In the genomic region with DNA sequence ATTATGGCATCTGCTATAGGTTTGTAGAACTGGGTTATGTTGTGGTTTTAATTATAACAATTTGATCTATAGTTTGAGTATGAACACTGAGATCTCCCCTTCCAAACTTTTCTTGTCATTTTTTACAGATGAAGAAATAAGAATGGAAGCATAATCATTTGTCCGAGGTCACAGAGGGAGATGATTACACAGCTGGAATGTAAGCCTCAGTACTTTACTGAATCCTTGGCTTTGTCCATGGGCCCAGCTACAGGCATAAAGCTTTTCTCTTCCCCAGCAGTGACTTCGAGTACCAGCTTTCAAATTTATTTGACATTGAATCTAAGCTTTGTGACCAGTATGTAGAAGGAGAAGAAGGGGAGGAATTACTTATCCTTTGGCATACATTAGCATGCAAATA, we compare ENCODE assay signal across 20 cellular contexts.
A peak's percentile ranks its signal among the peaks of the same experiment; 100 is the strongest.
DNase-seq lines count a peak whose midpoint lies in the region; ATAC-seq, FAIRE-seq and TF ChIP-seq lines count a peak whose summit lies in the region.
"Had no signal": no experiment of that assay in that cellular context is flagged by ENCODE, and none has a peak within 500 bp of the region (broad histone marks: within the 10 kb centered on the region; RNA-seq: fewer than 3 reads in every experiment).

No MANE protein-coding gene starts in this region.

- intact Hi-C loops in CD14-positive monocyte (cut with micrococcal nuclease) = no loop called here

- in situ Hi-C loops in HAP-1 (cut with MboI; ENCODE audit: low sequenced_read_pairs) = no loop called here

- H3K4me2 ChIP-seq in keratinocyte (ENCODE audit: control insufficient read depth, extremely low read depth, insufficient read depth, low read depth, low read length) = peak overlapping the region; percentile 29

- no peaks in the 10 kb centered on the region for H3K9me3 Mint-ChIP-seq in CD14-positive monocyte
- H3K9me3 Mint-ChIP-seq: activated B cell treated with CpG ODN at 0.5 μM for 24 hours; activated CD4-positive, alpha-beta memory T cell treated with anti-CD3 and anti-CD28 coated beads for 36 hours; activated naive CD4-positive, alpha-beta T cell treated with anti-CD3 and anti-CD28 coated beads, Interleukin-2, amount 50 U/mL, for 24 hours had no signal

- H3K4me3 Mint-ChIP-seq in CD14-positive monocyte = no peak overlapping the region
- H3K4me3 Mint-ChIP-seq: activated B cell treated with CpG ODN at 0.5 μM for 24 hours; activated CD4-positive, alpha-beta memory T cell treated with anti-CD3 and anti-CD28 coated beads for 36 hours; activated naive CD4-positive, alpha-beta T cell treated with anti-CD3 and anti-CD28 coated beads, Interleukin-2, amount 50 U/mL, for 24 hours had no signal

- peaks cover 2 to 3% (median 2%) of the 10 kb centered on the region in 3 donors for H3K27me3 Mint-ChIP-seq in CD14-positive monocyte (ENCODE audit: low read depth in 3 of 3)

- H3K4me1 Mint-ChIP-seq in CD14-positive monocyte = no peaks in the 10 kb centered on the region
- H3K4me1 Mint-ChIP-seq: activated B cell treated with CpG ODN at 0.5 μM for 24 hours; activated naive CD4-positive, alpha-beta T cell treated with anti-CD3 and anti-CD28 coated beads, Interleukin-2, amount 50 U/mL, for 24 hours had no signal

- no peaks in the 10 kb centered on the region for H3K9me1 ChIP-seq in keratinocyte (ENCODE audit: control insufficient read depth, extremely low read depth, insufficient read depth, low read length)

- no peaks in the 10 kb centered on the region for H3K9me3 ChIP-seq in HAP-1
- H3K9me3 ChIP-seq in keratinocyte (ENCODE audit: control insufficient read depth, low read depth, low read length) = no peaks in the 10 kb centered on the region
- H3K9me3 ChIP-seq: mucosa of descending colon had no signal

- ATAC-seq in SK-N-SH treated with all-trans-retinoic acid at 6 μM for 48 hours = peak; percentile 65
- ATAC-seq in GM21825 (IDR thresholded peaks at IDR 0.05; ENCODE audit: unreplicated experiment) = no peak
- ATAC-seq in HG03175 (IDR thresholded peaks at IDR 0.05; ENCODE audit: unreplicated experiment) = no peak
- ATAC-seq: left colon, mucosa of descending colon, right cardiac atrium had no signal

- H4K20me1 ChIP-seq in keratinocyte (ENCODE audit: control insufficient read depth, extremely low read depth, insufficient read depth, low read length) = no peaks in the 10 kb centered on the region

- no peak overlapping the region for H2AFZ ChIP-seq in keratinocyte (ENCODE audit: control insufficient read depth, low read length)

- FAIRE-seq in keratinocyte (lab: Jason Lieb, UNC) (peak; percentile 57), GM12891 (lab: Jason Lieb, UNC) (no peak)
- FAIRE-seq: endothelial cell of umbilical vein had no signal

- dilution Hi-C loops in keratinocyte (cut with MboI; ENCODE audit: extremely low pct_ligation_motif_present, low sequenced_read_pairs) = no loop called here

- H3K27me3 ChIP-seq in HAP-1 (ENCODE audit: low read depth) (peaks cover 3% of the 10 kb centered on the region; the same call in 1 of the 2 replicates), keratinocyte (ENCODE audit: control insufficient read depth, extremely low read depth, insufficient read depth, low read length) (no peaks in the 10 kb centered on the region)

- no peak overlapping the region for H3K4me3 ChIP-seq in HAP-1
- peak overlapping the region in 2 of 3 experiments; percentile 46 to 48 for H3K4me3 ChIP-seq in keratinocyte (ENCODE audit: control insufficient read depth in 2 of 3, extremely low read depth in 1 of 3, insufficient read depth in 2 of 3, low read depth in 1 of 3, low read length in 3 of 3)
- H3K4me3 ChIP-seq in skeletal muscle cell (ENCODE audit: low read depth, low read length) = peak overlapping the region; percentile 22
- H3K4me3 ChIP-seq: mucosa of descending colon had no signal

- TF ChIP-seq CTCF in keratinocyte (optimal IDR thresholded peaks at IDR 0.05 in 1 of 3, IDR thresholded peaks at IDR 0.05 in 1 of 3, conservative IDR thresholded peaks at IDR 0.05 in 1 of 3; ENCODE audit: extremely low read depth in 1 of 3, insufficient read depth in 2 of 3, low read length in 3 of 3) = no peak
- TF ChIP-seq CTCF in CD14-positive monocyte (IDR thresholded peaks at IDR 0.05) = no peak

- H3K27ac ChIP-seq in keratinocyte (ENCODE audit: control insufficient read depth, insufficient read depth, low read length) = peak overlapping the region; percentile 13

- H3K4me1 ChIP-seq in HAP-1 (0 out of 2 replicates have a peak, but pooled peaks cover 4% of the 10 kb centered on the region), keratinocyte (ENCODE audit: control insufficient read depth, extremely low read depth, insufficient read depth, low read length) (peaks cover 34% of the 10 kb centered on the region)

- TF ChIP-seq POLR2A in GM12891 (IDR thresholded peaks at IDR 0.05; ENCODE audit: low read depth, low read length) = no peak

- no peaks in the 10 kb centered on the region for H3K36me3 ChIP-seq in HAP-1 (replicated peaks)
- peaks cover 0 to 3% of the 10 kb centered on the region in 2 experiments for H3K36me3 ChIP-seq in keratinocyte (ENCODE audit: control insufficient read depth in 2 of 2, extremely low read depth in 1 of 2, insufficient read depth in 2 of 2, low read length in 2 of 2)

- no peak overlapping the region for H3K27ac Mint-ChIP-seq in CD14-positive monocyte
- H3K27ac Mint-ChIP-seq: activated B cell treated with CpG ODN at 0.5 μM for 24 hours; activated CD4-positive, alpha-beta memory T cell treated with anti-CD3 and anti-CD28 coated beads for 36 hours; activated naive CD4-positive, alpha-beta T cell treated with anti-CD3 and anti-CD28 coated beads, Interleukin-2, amount 50 U/mL, for 24 hours had no signal

- peak overlapping the region; percentile 30 for H3K9ac ChIP-seq in keratinocyte (ENCODE audit: control insufficient read depth, extremely low read depth, insufficient read depth, low read length)

- H3K79me2 ChIP-seq in keratinocyte (ENCODE audit: control insufficient read depth, insufficient read depth, low read length) = peaks cover 23% of the 10 kb centered on the region

- no peaks in the 10 kb centered on the region for H3K36me3 Mint-ChIP-seq in CD14-positive monocyte
- H3K36me3 Mint-ChIP-seq: activated CD4-positive, alpha-beta memory T cell treated with anti-CD3 and anti-CD28 coated beads for 36 hours; activated naive CD4-positive, alpha-beta T cell treated with anti-CD3 and anti-CD28 coated beads, Interleukin-2, amount 50 U/mL, for 24 hours had no signal

- DNase-seq in HAP-1 (ENCODE audit: low spot score in 2 of 2) (peak; percentile 30 to 69), keratinocyte (ENCODE audit: low read depth, low spot score) (no peak), skeletal muscle cell (ENCODE audit: low read depth) (no peak), GM12891 (ENCODE audit: insufficient read length, low spot score) (no peak), CD14-positive monocyte (ENCODE audit: low spot score) (no peak)
- DNase-seq: activated B cell treated with CpG ODN at 0.5 μM for 24 hours; activated CD4-positive, alpha-beta memory T cell treated with anti-CD3 and anti-CD28 coated beads for 36 hours; activated T-cell treated with anti-CD3 and anti-CD28 coated beads, Interleukin-2, amount 50 U/mL, for 1 hour; DND-41; left colon; mucosa of descending colon; NCI-H1417; NCI-H524 treated with DMSO at 0.1 percent for 48 hours; right cardiac atrium; stimulated activated naive CD4-positive, alpha-beta T cell had no signal

TF ChIP-seq in SK-N-SH treated with all-trans-retinoic acid at 6 μM for 48 hours, 23 proteins besides CTCF, POLR2A, EP300 and RAD21 (continues in another document):
- TF ChIP-seq SNAI2 (CRISPR knock-in tag; IDR thresholded peaks at IDR 0.05) = no peak
- no peak for TF ChIP-seq ZNF8 (CRISPR knock-in tag; IDR thresholded peaks at IDR 0.05)
- TF ChIP-seq, protein P1, sequence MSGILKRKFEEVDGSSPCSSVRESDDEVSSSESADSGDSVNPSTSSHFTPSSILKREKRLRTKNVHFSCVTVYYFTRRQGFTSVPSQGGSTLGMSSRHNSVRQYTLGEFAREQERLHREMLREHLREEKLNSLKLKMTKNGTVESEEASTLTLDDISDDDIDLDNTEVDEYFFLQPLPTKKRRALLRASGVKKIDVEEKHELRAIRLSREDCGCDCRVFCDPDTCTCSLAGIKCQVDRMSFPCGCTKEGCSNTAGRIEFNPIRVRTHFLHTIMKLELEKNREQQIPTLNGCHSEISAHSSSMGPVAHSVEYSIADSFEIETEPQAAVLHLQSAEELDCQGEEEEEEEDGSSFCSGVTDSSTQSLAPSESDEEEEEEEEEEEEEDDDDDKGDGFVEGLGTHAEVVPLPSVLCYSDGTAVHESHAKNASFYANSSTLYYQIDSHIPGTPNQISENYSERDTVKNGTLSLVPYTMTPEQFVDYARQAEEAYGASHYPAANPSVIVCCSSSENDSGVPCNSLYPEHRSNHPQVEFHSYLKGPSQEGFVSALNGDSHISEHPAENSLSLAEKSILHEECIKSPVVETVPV (CRISPR knock-in tag; IDR thresholded peaks at IDR 0.05) = no peak
- no peak for TF ChIP-seq RARB (CRISPR knock-in tag; IDR thresholded peaks at IDR 0.05)
- TF ChIP-seq GLIS3 (CRISPR knock-in tag; IDR thresholded peaks at IDR 0.05) = no peak

TF ChIP-seq in GM12891, 5 proteins besides CTCF, POLR2A, EP300 and RAD21:
- no peak for TF ChIP-seq TAF1 (IDR thresholded peaks at IDR 0.05; ENCODE audit: low read depth, low read length)
- no peak for TF ChIP-seq POU2F2 (IDR thresholded peaks at IDR 0.05; ENCODE audit: low read depth, low read length)
- TF ChIP-seq POLR2AphosphoS5 (IDR thresholded peaks at IDR 0.05; ENCODE audit: low read depth, low read length) = no peak
- TF ChIP-seq PAX5 (IDR thresholded peaks at IDR 0.05; ENCODE audit: insufficient read depth, low read length, severe bottlenecking) = no peak
- TF ChIP-seq SPI1 (IDR thresholded peaks at IDR 0.05; ENCODE audit: low read depth, low read length) = no peak

Comparison
In these comparisons a context has a peak if more than half of its experiments do, and no peak if none do; other contexts are left out.
1. DNase-seq: peak in HAP-1 (2 of 2); none in keratinocyte (single experiment), skeletal muscle cell (single experiment), GM12891 (single experiment) and CD14-positive monocyte (single experiment).